ENCODE assay signal across 33 cellular contexts in the genomic region with DNA sequence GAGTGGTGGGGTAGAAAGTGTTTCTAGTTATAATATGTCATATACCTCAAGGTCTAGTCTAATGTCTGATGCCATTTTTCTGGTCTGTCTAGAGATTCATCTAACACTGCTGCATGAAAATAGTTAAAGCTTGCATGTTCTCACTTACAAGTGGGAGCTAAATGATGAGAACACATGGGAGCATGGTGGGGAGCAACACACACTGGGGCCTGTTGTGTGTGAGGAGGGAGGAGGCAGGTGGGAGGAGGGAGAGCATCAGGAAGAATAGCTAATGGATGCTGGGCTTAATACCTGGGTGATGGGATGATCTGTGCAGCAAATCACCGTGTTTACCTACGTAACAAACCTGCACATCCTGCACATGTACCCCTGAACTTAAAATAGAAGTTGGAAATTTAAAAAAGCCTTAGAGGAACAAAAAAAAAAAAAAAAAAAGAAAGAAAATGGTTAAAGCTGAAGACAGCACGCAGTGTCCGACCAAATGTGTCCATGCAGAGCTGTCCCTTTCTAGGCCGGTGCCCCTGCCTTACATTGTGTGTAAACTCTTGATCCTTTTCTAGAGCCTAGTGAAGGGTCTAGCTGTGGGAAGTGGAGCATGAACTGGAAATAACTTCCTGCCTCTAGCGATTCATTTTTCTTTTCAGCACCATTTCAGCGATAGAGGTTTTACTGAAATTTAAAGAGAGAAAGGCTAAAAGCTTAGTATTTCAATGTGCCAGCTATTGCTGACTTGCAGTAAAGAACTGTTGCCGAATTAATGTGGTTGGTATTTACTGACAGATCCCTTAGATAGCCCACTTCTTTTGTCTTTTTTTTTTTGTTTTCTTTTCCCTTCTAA.
A peak's percentile ranks its signal among the peaks of the same experiment; 100 is the strongest.
DNase-seq lines count a peak whose midpoint lies in the region; ATAC-seq, FAIRE-seq and TF ChIP-seq lines count a peak whose summit lies in the region.
"Had no signal": no experiment of that assay in that cellular context is flagged by ENCODE, and none has a peak within 500 bp of the region (broad histone marks: within the 10 kb centered on the region; RNA-seq: fewer than 3 reads in every experiment).

No MANE protein-coding gene starts in this region.

- H3K4me3 ChIP-seq in HepG2 (replicated peaks in 1 of 3; ENCODE audit: insufficient read depth in 1 of 3, low read depth in 2 of 3, low read length in 3 of 3), result no peak overlapping the region
- no peak overlapping the region for H3K4me3 ChIP-seq in thyroid gland (replicated peaks in 1 of 3)
- no peak overlapping the region for H3K4me3 ChIP-seq in adrenal gland
- H3K4me3 ChIP-seq in suprapubic skin, result no peak overlapping the region
- H3K4me3 ChIP-seq: ascending aorta, cardiac muscle cell, upper lobe of left lung had no signal

- peak; percentile 0 for DNase-seq in DMS53 (lab: John Stamatoyannopoulos, UW)
- DNase-seq in DMS53 treated with DMSO at 0.1 percent for 48 hours (lab: John Stamatoyannopoulos, UW; ENCODE audit: unreplicated experiment), result no peak
- DNase-seq in HepG2 (ENCODE audit: low spot score), result no peak
- peak; percentile 53 to 62 for DNase-seq in thyroid gland
- no peak for DNase-seq in adrenal gland
- DNase-seq in suprapubic skin (ENCODE audit: low spot score in 2 of 2), result no peak
- no peak for DNase-seq in NCI-H1105 (lab: John Stamatoyannopoulos, UW)
- DNase-seq: activated CD4-positive, alpha-beta T cell treated with anti-CD3 and anti-CD28 coated beads, Interleukin-2, amount 10 ng/mL, durations not matched to agents 24 days and 14 days; activated effector memory CD4-positive, alpha-beta T cell treated with anti-CD3 and anti-CD28 coated beads, Interleukin-2, amount 50 U/mL, for 16 hours; activated T-cell treated with anti-CD3 and anti-CD28 coated beads, Interleukin-2, amount 50 U/mL, for 1 hour; CD4-positive, alpha-beta memory T cell; EL; H9; head of caudate nucleus; islet precursor cell; MM.1S; NCI-H1417 treated with DMSO at 0.1 percent for 48 hours; NCI-H2029 treated with DMSO at 0.1 percent for 48 hours; NCI-H526; SIG-M5; stimulated activated CD4-positive, alpha-beta T cell treated with anti-CD3 and anti-CD28 coated beads, Interleukin-4, amount 100 ng/mL, for 1 hour; SW 1271; T1000; upper lobe of left lung; WERI-Rb-1 had no signal

- no TSS peak for BruUV-seq in HepG2 (replicated peaks; lab: Mats Ljungman, UMichigan)

- TF ChIP-seq EP300 in HepG2 (IDR thresholded peaks at IDR 0.05; ENCODE audit: low read depth in 2 of 2, low read length in 2 of 2), result no peak
- no peak for TF ChIP-seq EP300 in HepG2 (CRISPR knock-in tag; IDR thresholded peaks at IDR 0.05; ENCODE audit: borderline replicate concordance)
- TF ChIP-seq EP300 in suprapubic skin (IDR thresholded peaks at IDR 0.05), result no peak

- H3K27ac ChIP-seq in HepG2 (ENCODE audit: extremely low read length, insufficient read depth, low read length) (no peak overlapping the region), thyroid gland (peak overlapping the region in 1 of 3 donors; percentile 38), adrenal gland (no peak overlapping the region), suprapubic skin (no peak overlapping the region)
- H3K27ac ChIP-seq: 22Rv1, ascending aorta, cardiac muscle cell, KMS-11, upper lobe of left lung, WERI-Rb-1 had no signal

- peak overlapping the region in 4 of 5 experiments; percentile 7 to 54 (median 22) for H3K27ac Mint-ChIP-seq in brain
- H3K27ac Mint-ChIP-seq: activated CD4-positive, alpha-beta T cell treated with anti-CD3 and anti-CD28 coated beads, Interleukin-2, amount 10 ng/mL, durations not matched to agents 24 days and 14 days; activated naive CD8-positive, alpha-beta T cell; CD4-positive, alpha-beta memory T cell had no signal

- H3K4me1 ChIP-seq in HepG2 (ENCODE audit: insufficient read depth, low read length), result peaks cover 87% of the 10 kb centered on the region
- peaks cover 17 to 31% of the 10 kb centered on the region in 2 donors for H3K4me1 ChIP-seq in thyroid gland
- H3K4me1 ChIP-seq in adrenal gland (replicated peaks in 1 of 2), result peaks cover 17 to 30% of the 10 kb centered on the region in 2 donors
- peaks cover 25% of the 10 kb centered on the region for H3K4me1 ChIP-seq in suprapubic skin

- H3K79me2 ChIP-seq in HepG2 (ENCODE audit: insufficient read depth, low read length), result peaks cover 88% of the 10 kb centered on the region

- WGBS in HepG2 (ENCODE audit: low lambda C conversion rate), result 96% methylated on average over 8 of the region's 8 CpGs
- WGBS in thyroid gland, 2 donors, result 46 to 50% methylated on average over 8 of the region's 8 CpGs
- WGBS in adrenal gland, 4 donors, result 74 to 81% (median 77%) methylated on average over 8 of the region's 8 CpGs
- WGBS in suprapubic skin, result 87% methylated on average over 8 of the region's 8 CpGs

- peaks cover 8% of the 10 kb centered on the region for H4K20me1 ChIP-seq in HepG2 (ENCODE audit: insufficient read depth, low read length)

- CTCF ChIA-PET in HepG2 (lab: Yijun Ruan, JAX; ENCODE audit: low intra/inter-chr PET ratio, low total read pairs), result no interaction called here

- no peak overlapping the region for H3K9ac ChIP-seq in HepG2 (ENCODE audit: insufficient read depth, low read depth, low read length)
- H3K9ac ChIP-seq: KMS-11 had no signal

- no peak overlapping the region for H2AFZ ChIP-seq in HepG2 (ENCODE audit: low read length)

- no peaks in the 10 kb centered on the region for H3K36me3 Mint-ChIP-seq in brain
- H3K36me3 Mint-ChIP-seq: activated naive CD8-positive, alpha-beta T cell; CD4-positive, alpha-beta memory T cell had no signal

- no peaks in the 10 kb centered on the region for H3K27me3 Mint-ChIP-seq in brain
- H3K27me3 Mint-ChIP-seq: activated naive CD8-positive, alpha-beta T cell had no signal

- POLR2A ChIA-PET in HepG2 (lab: Yijun Ruan, JAX), result no interaction called here

- no peak for FAIRE-seq in HepG2 (lab: Jason Lieb, UNC)
- FAIRE-seq: D721Med, GM12892 had no signal

- H3K9me3 ChIP-seq in HepG2 (ENCODE audit: low read length) (no peaks in the 10 kb centered on the region), thyroid gland (no peaks in the 10 kb centered on the region), adrenal gland (replicated peaks in 1 of 3) (no peaks in the 10 kb centered on the region), suprapubic skin (no peaks in the 10 kb centered on the region)
- H3K9me3 ChIP-seq: ascending aorta, upper lobe of left lung had no signal

- H3K36me3 ChIP-seq in HepG2 (replicated peaks in 1 of 2; ENCODE audit: control insufficient read depth in 1 of 2, insufficient read depth in 2 of 2, low read length in 2 of 2), result no peaks in the 10 kb centered on the region
- H3K36me3 ChIP-seq in thyroid gland, result no peaks in the 10 kb centered on the region
- H3K36me3 ChIP-seq in adrenal gland (replicated peaks in 1 of 2), result no peaks in the 10 kb centered on the region
- H3K36me3 ChIP-seq in suprapubic skin, result no peaks in the 10 kb centered on the region
- H3K36me3 ChIP-seq: ascending aorta, cardiac muscle cell, upper lobe of left lung, WERI-Rb-1 had no signal

- TF ChIP-seq POLR2A in HepG2 (IDR thresholded peaks at IDR 0.05; ENCODE audit: insufficient read depth in 1 of 2, low read depth in 2 of 2, low read length in 2 of 2) (no peak), thyroid gland (IDR thresholded peaks at IDR 0.05) (no peak), adrenal gland (IDR thresholded peaks at IDR 0.05) (no peak), suprapubic skin (IDR thresholded peaks at IDR 0.05) (no peak)

- H3K4me2 ChIP-seq in HepG2 (ENCODE audit: low read depth, low read length), result no peak overlapping the region
- H3K4me2 ChIP-seq: KMS-11 had no signal

- no peak for ATAC-seq in HepG2

- H3K4me1 Mint-ChIP-seq in brain, result peaks cover 89% of the 10 kb centered on the region
- H3K4me1 Mint-ChIP-seq: activated CD4-positive, alpha-beta T cell treated with anti-CD3 and anti-CD28 coated beads, Interleukin-2, amount 10 ng/mL, durations not matched to agents 24 days and 14 days; CD4-positive, alpha-beta memory T cell had no signal

- in situ Hi-C loops in HepG2 (cut with HindIII; ENCODE audit: extremely low pct_ligation_motif_present, low pct_unique_long_range_greater_than_20kb), result no loop called here

- TF ChIP-seq RAD21 in HepG2 (CRISPR knock-in tag; IDR thresholded peaks at IDR 0.05), result no peak

- TF ChIP-seq CTCF in brain (conservative IDR thresholded peaks at IDR 0.05) (no peak), HepG2 (CRISPR knock-in tag; IDR thresholded peaks at IDR 0.05) (no peak), thyroid gland (IDR thresholded peaks at IDR 0.05) (no peak), adrenal gland (IDR thresholded peaks at IDR 0.05) (no peak), suprapubic skin (IDR thresholded peaks at IDR 0.05) (no peak)

- no peaks in the 10 kb centered on the region for H3K27me3 ChIP-seq in HepG2 (ENCODE audit: control insufficient read depth in 1 of 2, insufficient read depth in 2 of 2, low read length in 2 of 2)
- no peaks in the 10 kb centered on the region for H3K27me3 ChIP-seq in thyroid gland
- H3K27me3 ChIP-seq in adrenal gland, result no peaks in the 10 kb centered on the region
- H3K27me3 ChIP-seq in suprapubic skin, result no peaks in the 10 kb centered on the region
- H3K27me3 ChIP-seq: ascending aorta, cardiac muscle cell, upper lobe of left lung had no signal

- H3K4me3 Mint-ChIP-seq in brain, result peak overlapping the region in 2 of 5 experiments; percentile 7 to 36
- H3K4me3 Mint-ChIP-seq: activated CD4-positive, alpha-beta T cell treated with anti-CD3 and anti-CD28 coated beads, Interleukin-2, amount 10 ng/mL, durations not matched to agents 24 days and 14 days; activated naive CD8-positive, alpha-beta T cell; CD4-positive, alpha-beta memory T cell; H9 had no signal

- H3K9me3 Mint-ChIP-seq in brain, result no peaks in the 10 kb centered on the region
- H3K9me3 Mint-ChIP-seq: activated CD4-positive, alpha-beta T cell treated with anti-CD3 and anti-CD28 coated beads, Interleukin-2, amount 10 ng/mL, durations not matched to agents 24 days and 14 days; CD4-positive, alpha-beta memory T cell; H9 had no signal

- intact Hi-C loops in HepG2 (cut with micrococcal nuclease; ENCODE audit: unreplicated experiment), result loop anchor here (5.0 kb wide), 2 partner anchors 77 to 92 kb away; partner anchors contain the start of gene FMNL2
- intact Hi-C loops in thyroid gland (cut with DNase I), result no loop called here
- intact Hi-C loops in adrenal gland (cut with DNase I), result no loop called here

Comparison
In these comparisons a context has a peak if more than half of its experiments do, and no peak if none do; other contexts are left out.
1. DNase-seq: peak in DMS53 (single experiment) and thyroid gland (2 of 2); none in DMS53 treated with DMSO at 0.1 percent for 48 hours (single experiment), HepG2 (single experiment), adrenal gland (0 of 7), suprapubic skin (0 of 2) and NCI-H1105 (single experiment).